ENCODE assay signal across 11 cellular contexts in genomic region chr18:57841568-57841967, GRCh38. TPM values are rescaled to one million over a fixed set of nuclear protein-coding genes. Genes with fewer than 3 reads are reported as not detected.
DNase-seq lines count a peak whose midpoint lies in the region; ATAC-seq lines count a peak whose summit lies in the region.
"Had no signal": no experiment of that assay in that cellular context is flagged by ENCODE, and none has a peak within 500 bp of the region (broad histone marks: within the 10 kb centered on the region; RNA-seq: fewer than 3 reads in every experiment).

No MANE protein-coding gene starts in this region.

- peaks cover 14% of the 10 kb centered on the region for H3K4me1 Mint-ChIP-seq in activated T-helper 17 cell treated with anti-CD3 and anti-CD28 coated beads, Interleukin-2, amount 50 U/mL, for 72 hours

- peaks cover 9% of the 10 kb centered on the region for H3K36me3 Mint-ChIP-seq in activated T-helper 17 cell treated with anti-CD3 and anti-CD28 coated beads, Interleukin-2, amount 50 U/mL, for 72 hours (ENCODE audit: low read depth)

- DNase-seq in NCI-H510A (lab: John Stamatoyannopoulos, UW) (no peak), NCI-H1417 (lab: John Stamatoyannopoulos, UW) (no peak), cerebellar cortex (ENCODE audit: low spot score) (no peak)
- DNase-seq: DMS153; effector CD4-positive, alpha-beta T cell; mucosa of descending colon; NCI-H187 treated with DMSO at 0.1 percent for 48 hours had no signal

- H3K27ac Mint-ChIP-seq in activated T-helper 17 cell treated with anti-CD3 and anti-CD28 coated beads, Interleukin-2, amount 50 U/mL, for 72 hours: peak overlapping the region; percentile 14

- ATAC-seq in GM18858 (IDR thresholded peaks at IDR 0.05; ENCODE audit: unreplicated experiment) (peak; percentile 49), GM19463 (IDR thresholded peaks at IDR 0.05; ENCODE audit: unreplicated experiment) (peak; percentile 37), HG02981 (IDR thresholded peaks at IDR 0.05; ENCODE audit: unreplicated experiment) (peak; percentile 28)
- ATAC-seq in activated T-helper 17 cell treated with anti-CD3 and anti-CD28 coated beads, Interleukin-2, amount 50 U/mL, for 72 hours (replicated peaks): peak; percentile 43
- ATAC-seq: mucosa of descending colon had no signal

- H3K9me3 Mint-ChIP-seq in activated T-helper 17 cell treated with anti-CD3 and anti-CD28 coated beads, Interleukin-2, amount 50 U/mL, for 72 hours: peaks cover 6% of the 10 kb centered on the region

- no peak overlapping the region for H3K4me3 Mint-ChIP-seq in activated T-helper 17 cell treated with anti-CD3 and anti-CD28 coated beads, Interleukin-2, amount 50 U/mL, for 72 hours

- H3K27me3 Mint-ChIP-seq in activated T-helper 17 cell treated with anti-CD3 and anti-CD28 coated beads, Interleukin-2, amount 50 U/mL, for 72 hours: peaks cover 34% of the 10 kb centered on the region

RNA-seq across cellular contexts. Expression of gene ATP8B1, which starts 38.5 kb away (rescaled TPM):
- not detected for total RNA-seq in activated T-helper 17 cell treated with anti-CD3 and anti-CD28 coated beads, Interleukin-2, amount 50 U/mL, for 72 hours
